ENCODE assay signal across 7 cellular contexts in genomic region chr6:145947108-145947507, GRCh38.
"Had no signal": no experiment of that assay in that cellular context is flagged by ENCODE, and none has a peak within 500 bp of the region (broad histone marks: within the 10 kb centered on the region; RNA-seq: fewer than 3 reads in every experiment).

No MANE protein-coding gene starts in this region.

- H3K4me2 ChIP-seq: GM23338 had no signal

- FAIRE-seq: H1, H54, HTR-8/SVneo had no signal

- DNase-seq: H9, HCEC 1CT, KBM-7 had no signal

- ATAC-seq: GM23338 had no signal

- H2AFZ ChIP-seq: GM23338 had no signal

- H3K4me3 ChIP-seq: GM23338 had no signal
